In genomic region chrX:71252221-71252620, GRCh38 we compare ENCODE assay signal across 10 cellular contexts. TPM values are rescaled to one million over a fixed set of nuclear protein-coding genes. Genes with fewer than 3 reads are reported as not detected.
DNase-seq lines count a peak whose midpoint lies in the region; FAIRE-seq and TF ChIP-seq lines count a peak whose summit lies in the region.
"Had no signal": no experiment of that assay in that cellular context is flagged by ENCODE, and none has a peak within 500 bp of the region (broad histone marks: within the 10 kb centered on the region; RNA-seq: fewer than 3 reads in every experiment).

No MANE protein-coding gene starts in this region.

- H3K4me3 Mint-ChIP-seq in activated CD4-positive, alpha-beta T cell treated with anti-CD3 and anti-CD28 coated beads, Interleukin-2, amount 10 ng/mL, durations not matched to agents 7 days and 5 days, result peak overlapping the region; percentile 91
- peak overlapping the region; percentile 96 for H3K4me3 Mint-ChIP-seq in progenitor cell of endocrine pancreas (ENCODE audit: low read depth)

- FAIRE-seq in H54 (lab: Jason Lieb, UNC), result no peak

- peak overlapping the region; percentile 21 for H3K9ac ChIP-seq in NT2/D1 (ENCODE audit: insufficient read length, low read depth)
- peak overlapping the region; percentile 13 for H3K9ac ChIP-seq in endocrine pancreas (ENCODE audit: control insufficient read depth, insufficient read depth, low read length)

- H3K27me3 Mint-ChIP-seq in activated CD4-positive, alpha-beta T cell treated with anti-CD3 and anti-CD28 coated beads, Interleukin-2, amount 10 ng/mL, durations not matched to agents 7 days and 5 days, result no peaks in the 10 kb centered on the region
- H3K27me3 Mint-ChIP-seq in progenitor cell of endocrine pancreas, result no peaks in the 10 kb centered on the region

- DNase-seq in activated CD4-positive, alpha-beta T cell treated with anti-CD3 and anti-CD28 coated beads, Interleukin-2, amount 10 ng/mL, durations not matched to agents 7 days and 5 days, result no peak
- no peak for DNase-seq in activated CD4-positive, alpha-beta T cell treated with anti-CD3 and anti-CD28 coated beads, Interleukin-2, amount 50 U/mL, for 48 hours
- no peak for DNase-seq in NT2/D1 (ENCODE audit: low read depth, low spot score)
- DNase-seq in progenitor cell of endocrine pancreas (ENCODE audit: low spot score, unreplicated experiment), result no peak
- no peak for DNase-seq in NAMALWA (ENCODE audit: low spot score)
- no peak for DNase-seq in H54 (ENCODE audit: insufficient read length, low spot score)
- no peak for DNase-seq in SIG-M5 (lab: John Stamatoyannopoulos, UW)
- DNase-seq: ovary, Right ventricle myocardium superior had no signal

- peaks cover 36% of the 10 kb centered on the region for H3K4me1 Mint-ChIP-seq in activated CD4-positive, alpha-beta T cell treated with anti-CD3 and anti-CD28 coated beads, Interleukin-2, amount 10 ng/mL, durations not matched to agents 7 days and 5 days
- H3K4me1 Mint-ChIP-seq in progenitor cell of endocrine pancreas (ENCODE audit: low read depth), result peaks cover 22% of the 10 kb centered on the region

- TF ChIP-seq POLR2A in H54 (IDR thresholded peaks at IDR 0.05; ENCODE audit: low read depth, low read length), result no peak

- H3K9me3 ChIP-seq in NT2/D1 (ENCODE audit: insufficient read depth, low read length), result no peaks in the 10 kb centered on the region
- no peaks in the 10 kb centered on the region for H3K9me3 ChIP-seq in endocrine pancreas (ENCODE audit: control insufficient read depth, low read length)
- H3K9me3 ChIP-seq: ovary had no signal

- H3K27me3 ChIP-seq in NT2/D1 (ENCODE audit: insufficient read depth, insufficient read length), result no peaks in the 10 kb centered on the region
- H3K27me3 ChIP-seq in endocrine pancreas (ENCODE audit: control insufficient read depth, insufficient read depth, low read length), result no peaks in the 10 kb centered on the region
- H3K27me3 ChIP-seq: ovary had no signal

- H3K27ac Mint-ChIP-seq in activated CD4-positive, alpha-beta T cell treated with anti-CD3 and anti-CD28 coated beads, Interleukin-2, amount 10 ng/mL, durations not matched to agents 7 days and 5 days, result no peak overlapping the region
- H3K27ac Mint-ChIP-seq in progenitor cell of endocrine pancreas, result peak overlapping the region; percentile 67

- POLR2A ChIA-PET in activated CD4-positive, alpha-beta T cell treated with anti-CD3 and anti-CD28 coated beads, Interleukin-2, amount 10 ng/mL, durations not matched to agents 7 days and 5 days (lab: Charles Lee), result no interaction called here

- TF ChIP-seq CTCF in progenitor cell of endocrine pancreas (IDR thresholded peaks at IDR 0.05; ENCODE audit: unreplicated experiment), result no peak

- H3K4me3 ChIP-seq in NT2/D1 (ENCODE audit: insufficient read length, low read depth) (peak overlapping the region; percentile 45), endocrine pancreas (ENCODE audit: control insufficient read depth, insufficient read depth, low read length) (no peak overlapping the region)

- CTCF ChIA-PET in activated CD4-positive, alpha-beta T cell treated with anti-CD3 and anti-CD28 coated beads, Interleukin-2, amount 10 ng/mL, durations not matched to agents 7 days and 5 days (lab: Charles Lee), result no interaction called here

- no peaks in the 10 kb centered on the region for H3K9me3 Mint-ChIP-seq in activated CD4-positive, alpha-beta T cell treated with anti-CD3 and anti-CD28 coated beads, Interleukin-2, amount 10 ng/mL, durations not matched to agents 7 days and 5 days
- peaks cover 7% of the 10 kb centered on the region for H3K9me3 Mint-ChIP-seq in progenitor cell of endocrine pancreas (ENCODE audit: low read depth)

- H3K4me1 ChIP-seq in NT2/D1 (ENCODE audit: insufficient read depth, insufficient read length), result peaks cover 8% of the 10 kb centered on the region
- H3K4me1 ChIP-seq in endocrine pancreas (ENCODE audit: control insufficient read depth, insufficient read depth, low read length), result no peaks in the 10 kb centered on the region

- peaks cover 6% of the 10 kb centered on the region for H3K36me3 Mint-ChIP-seq in activated CD4-positive, alpha-beta T cell treated with anti-CD3 and anti-CD28 coated beads, Interleukin-2, amount 10 ng/mL, durations not matched to agents 7 days and 5 days (ENCODE audit: low read depth)
- peaks cover 10% of the 10 kb centered on the region for H3K36me3 Mint-ChIP-seq in progenitor cell of endocrine pancreas (ENCODE audit: insufficient read depth)

- peaks cover 56% of the 10 kb centered on the region for H3K36me3 ChIP-seq in NT2/D1 (ENCODE audit: insufficient read depth, insufficient read length, low read length)
- no peaks in the 10 kb centered on the region for H3K36me3 ChIP-seq in endocrine pancreas (ENCODE audit: control insufficient read depth, insufficient read depth, low read length)
- H3K36me3 ChIP-seq: ovary had no signal

RNA-seq across cellular contexts. Expression of gene ZMYM3, which starts 1.7 kb away (rescaled TPM):
- 10 to 100 TPM; 27.4 to 28.0 TPM for total RNA-seq in activated CD4-positive, alpha-beta T cell treated with anti-CD3 and anti-CD28 coated beads, Interleukin-2, amount 10 ng/mL, durations not matched to agents 7 days and 5 days
- total RNA-seq in progenitor cell of endocrine pancreas, result 88.9 and 92.4 TPM in 2 replicates

RNA-seq across cellular contexts. Expression of gene GJB1, which starts 29.2 kb away (rescaled TPM):
- not detected for total RNA-seq in activated CD4-positive, alpha-beta T cell treated with anti-CD3 and anti-CD28 coated beads, Interleukin-2, amount 10 ng/mL, durations not matched to agents 7 days and 5 days
- total RNA-seq in progenitor cell of endocrine pancreas, result 22.2 and 23.6 TPM in 2 replicates
- total RNA-seq: Right ventricle myocardium superior had no signal

RNA-seq across cellular contexts. Expression of gene NONO, which starts 31.2 kb away (rescaled TPM):
- total RNA-seq in activated CD4-positive, alpha-beta T cell treated with anti-CD3 and anti-CD28 coated beads, Interleukin-2, amount 10 ng/mL, durations not matched to agents 7 days and 5 days, result 100 to 1,000 TPM; 481 to 680 TPM
- total RNA-seq in progenitor cell of endocrine pancreas, result 754 and 795 TPM in 2 replicates

RNA-seq across cellular contexts. Expression of gene ITGB1BP2, which starts 49.3 kb away (rescaled TPM):
- total RNA-seq in activated CD4-positive, alpha-beta T cell treated with anti-CD3 and anti-CD28 coated beads, Interleukin-2, amount 10 ng/mL, durations not matched to agents 7 days and 5 days, result 1 to 10 TPM; 4.4 to 4.7 TPM
- total RNA-seq in progenitor cell of endocrine pancreas, result 5.8 and 6.6 TPM in 2 replicates

Comparison
In these comparisons a context has a peak if more than half of its experiments do, and no peak if none do; other contexts are left out.
1. RNA of gene GJB1, which starts 29.2 kb away (total RNA-seq): 22.2 to 23.6 TPM in progenitor cell of endocrine pancreas; not detected in activated CD4-positive, alpha-beta T cell treated with anti-CD3 and anti-CD28 coated beads, Interleukin-2, amount 10 ng/mL, durations not matched to agents 7 days and 5 days; every median in the first group is over 10 times any median in the second.